1 cellular context compared by ENCODE assay signal in genomic region chr20:50562262-50562701, GRCh38.
TF ChIP-seq lines count a peak whose summit lies in the region.

No MANE protein-coding gene starts in this region.

TF ChIP-seq in H1, 55 proteins besides CTCF, POLR2A, EP300 and RAD21 (continued from another document):
- TF ChIP-seq CHD7 (IDR thresholded peaks at IDR 0.05; ENCODE audit: insufficient replicate concordance, low read length) = no peak
- TF ChIP-seq USF2 (IDR thresholded peaks at IDR 0.05; ENCODE audit: low read length) = no peak
- no peak for TF ChIP-seq TAF1 (IDR thresholded peaks at IDR 0.05; ENCODE audit: low read depth, low read length)
- no peak for TF ChIP-seq KDM4A (IDR thresholded peaks at IDR 0.05; ENCODE audit: low read depth, low read length, severe bottlenecking)
- TF ChIP-seq GABPA (IDR thresholded peaks at IDR 0.05; ENCODE audit: borderline replicate concordance, insufficient read depth, low read length) = no peak
- no peak for TF ChIP-seq TBP (IDR thresholded peaks at IDR 0.05; ENCODE audit: low read depth, low read length)
- TF ChIP-seq CTBP2 (IDR thresholded peaks at IDR 0.05; ENCODE audit: borderline replicate concordance, insufficient read depth, insufficient read length, low read length) = no peak
- no peak for TF ChIP-seq SIRT6 (IDR thresholded peaks at IDR 0.05; ENCODE audit: low read length)
- TF ChIP-seq YY1 (IDR thresholded peaks at IDR 0.05; ENCODE audit: low read depth, low read length) = no peak
- TF ChIP-seq, protein P1, sequence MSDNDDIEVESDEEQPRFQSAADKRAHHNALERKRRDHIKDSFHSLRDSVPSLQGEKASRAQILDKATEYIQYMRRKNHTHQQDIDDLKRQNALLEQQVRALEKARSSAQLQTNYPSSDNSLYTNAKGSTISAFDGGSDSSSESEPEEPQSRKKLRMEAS (IDR thresholded peaks at IDR 0.05) = no peak
- TF ChIP-seq EZH2 (IDR thresholded peaks at IDR 0.05; ENCODE audit: low read depth, low read length, severe bottlenecking) = no peak
- TF ChIP-seq CEBPB (IDR thresholded peaks at IDR 0.05; ENCODE audit: low read depth, low read length) = no peak
- TF ChIP-seq SIX5 (IDR thresholded peaks at IDR 0.05; ENCODE audit: low read depth, low read length) = no peak
